In the genomic region with DNA sequence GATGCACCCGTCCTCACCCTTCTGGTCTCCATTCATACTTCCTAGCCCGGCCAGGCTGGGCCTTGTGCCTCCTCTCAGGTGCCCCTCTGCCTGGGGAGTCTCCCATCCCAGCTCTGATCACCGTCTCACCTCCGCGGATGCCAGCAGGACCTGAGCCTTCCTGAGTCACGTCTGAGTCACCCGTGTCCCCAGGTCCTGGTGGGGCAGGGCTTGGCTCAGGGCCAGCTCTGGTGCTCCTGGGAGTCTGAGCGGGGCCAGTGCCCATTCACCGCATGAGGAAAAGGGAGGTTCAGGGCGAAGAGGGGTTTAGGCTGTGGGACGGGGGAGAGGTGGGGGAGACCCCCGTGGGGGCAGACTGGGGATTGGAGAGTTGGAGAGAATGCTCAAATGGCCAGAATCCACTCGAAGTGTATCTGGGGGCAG, we compare ENCODE assay signal across 8 cellular contexts. TPM values are rescaled to one million over a fixed set of nuclear protein-coding genes. Genes with fewer than 3 reads are reported as not detected.
A peak's percentile ranks its signal among the peaks of the same experiment; 100 is the strongest.
DNase-seq lines count a peak whose midpoint lies in the region; TF ChIP-seq lines count a peak whose summit lies in the region.

No MANE protein-coding gene starts in this region.

- dilution Hi-C loops in mammary epithelial cell (cut with HindIII; ENCODE audit: low sequenced_read_pairs) = no loop called here

- in situ Hi-C loops in mammary epithelial cell (cut with MboI; ENCODE audit: low sequenced_read_pairs in 2 of 2) = no loop called here

- no peaks in the 10 kb centered on the region for H3K9me3 ChIP-seq in mammary epithelial cell (replicated peaks; ENCODE audit: insufficient read depth, low read length)

- peak overlapping the region; percentile 73 for H3K4me2 ChIP-seq in mammary epithelial cell (ENCODE audit: insufficient read depth, low read depth, low read length)

- H4K20me1 ChIP-seq in mammary epithelial cell (ENCODE audit: insufficient read depth, low read length) = no peaks in the 10 kb centered on the region

- 10% methylated on average over 10 of the region's 13 CpGs for WGBS in mammary epithelial cell (ENCODE audit: low coverage, missing lambda C conversion rate)
- WGBS in lower leg skin, 2 donors = 5 to 9% methylated on average over 12 to 13 of the region's 13 CpGs

- no peaks in the 10 kb centered on the region for H3K27me3 ChIP-seq in mammary epithelial cell (ENCODE audit: insufficient read depth, low read length)

- peak overlapping the region; percentile 81 for H2AFZ ChIP-seq in mammary epithelial cell (ENCODE audit: low read depth, low read length)

- DNase-seq in NCI-H1417 (lab: John Stamatoyannopoulos, UW) (peak in 2 of 3 experiments; percentile 36 to 41), NCI-H1417 treated with DMSO at 0.1 percent for 48 hours (lab: John Stamatoyannopoulos, UW) (no peak), T-helper 22 cell (ENCODE audit: low read depth) (peak; percentile 55), mammary epithelial cell (peak; percentile 84), lower leg skin (ENCODE audit: low spot score in 2 of 2) (peak; percentile 64 to 93), NCI-H2081 treated with DMSO at 0.1 percent for 48 hours (lab: John Stamatoyannopoulos, UW) (no peak), NCI-H128 (lab: John Stamatoyannopoulos, UW; ENCODE audit: unreplicated experiment) (no peak)
- DNase-seq in stimulated activated CD8-positive, alpha-beta memory T cell treated with anti-CD3 and anti-CD28 coated beads, Interleukin-4, amount 100 ng/mL, for 1 hour (ENCODE audit: low read depth in 2 of 2, low spot score in 1 of 2) = peak; percentile 17 to 25

- TF ChIP-seq POLR2A in lower leg skin (IDR thresholded peaks at IDR 0.05) = no peak

- H3K27ac ChIP-seq in mammary epithelial cell (ENCODE audit: insufficient read depth, low read depth, low read length) = no peak overlapping the region

- H3K36me3 ChIP-seq in mammary epithelial cell (ENCODE audit: insufficient read depth, low read length) = no peaks in the 10 kb centered on the region

- no peak for TF ChIP-seq CTCF in mammary epithelial cell (conservative IDR thresholded peaks at IDR 0.05 in 1 of 2, IDR thresholded peaks at IDR 0.05 in 1 of 2; ENCODE audit: extremely low read depth in 1 of 2, insufficient read depth in 1 of 2, low read depth in 1 of 2, low read length in 2 of 2)
- no peak for TF ChIP-seq CTCF in lower leg skin (IDR thresholded peaks at IDR 0.05)

- H3K9ac ChIP-seq in mammary epithelial cell (ENCODE audit: insufficient read depth, low read length) = no peak overlapping the region

- H3K79me2 ChIP-seq in mammary epithelial cell (ENCODE audit: insufficient read depth, low read length) = no peaks in the 10 kb centered on the region

- no TSS peak for BruUV-seq in mammary epithelial cell (replicated peaks; lab: Mats Ljungman, UMichigan)

- peak overlapping the region; percentile 48 to 67 (median 51) for H3K4me3 ChIP-seq in mammary epithelial cell (replicated peaks in 1 of 3; ENCODE audit: insufficient read depth in 1 of 3, low read depth in 2 of 3, low read length in 3 of 3)
- peak overlapping the region; percentile 15 for H3K4me3 ChIP-seq in lower leg skin (ENCODE audit: low read depth, poor library complexity, severe bottlenecking)

- H3K4me1 ChIP-seq in mammary epithelial cell (ENCODE audit: insufficient read depth, low read length) = peaks cover 16% of the 10 kb centered on the region

- intact Hi-C loops in mammary epithelial cell (cut with micrococcal nuclease) (loop anchor here (1.0 to 5.0 kb wide), 2 partner anchors 36 to 204 kb away; partner anchors contain the start of gene UQCR11), lower leg skin (cut with DNase I; ENCODE audit: low total_unique reads) (loop anchor here (10.0 kb wide), 1 partner anchor 137 kb away; no protein-coding TSS in a partner anchor)

- CTCF ChIA-PET in mammary epithelial cell (lab: Charles Lee; ENCODE audit: low non-redundant PET) = no interaction called here

RNA-seq across cellular contexts. Expression of gene ATP8B3, which starts 0.6 kb away (rescaled TPM):
- total RNA-seq in mammary epithelial cell (1 to 10 TPM; 1.0 to 2.7 TPM), lower leg skin (1 to 10 TPM in 1 of 4 donors, under 1 TPM in 3; 0.30 to 1.2 (median 0.66) TPM)
- 5.3 TPM for polyA plus RNA-seq in mammary epithelial cell
- polyA minus RNA-seq in mammary epithelial cell = 10.5 TPM

RNA-seq across cellular contexts. Expression of gene REXO1, which starts 36.8 kb away (rescaled TPM):
- total RNA-seq in mammary epithelial cell (10 to 100 TPM; 11.3 to 41.0 TPM), lower leg skin (10 to 100 TPM; 32.9 to 51.1 (median 41.2) TPM)
- polyA plus RNA-seq in mammary epithelial cell = 22.4 TPM
- 29.8 TPM for polyA minus RNA-seq in mammary epithelial cell

RNA-seq across cellular contexts. Expression of gene KLF16, which starts 51.9 kb away (rescaled TPM):
- total RNA-seq in mammary epithelial cell (10 to 100 TPM; 13.7 to 56.2 TPM), lower leg skin (10 to 100 TPM in 3 of 4 donors, 1 to 10 TPM in 1; 9.0 to 16.2 (median 13.5) TPM)
- 11.9 TPM for polyA plus RNA-seq in mammary epithelial cell
- 11.0 TPM for polyA minus RNA-seq in mammary epithelial cell

RNA-seq across cellular contexts. Expression of gene ONECUT3, which starts 58.2 kb away (rescaled TPM):
- under 1 TPM in 1 of 2 donors, not detected in 1; 0.09 TPM for total RNA-seq in mammary epithelial cell
- polyA plus RNA-seq in mammary epithelial cell = 0.01 TPM
- not detected for polyA minus RNA-seq in mammary epithelial cell
- total RNA-seq in lower leg skin = not detected

Comparison
In these comparisons a context has a peak if more than half of its experiments do, and no peak if none do; other contexts are left out.
1. DNase-seq: peak in NCI-H1417 (2 of 3), T-helper 22 cell (single experiment), mammary epithelial cell (single experiment), lower leg skin (2 of 2) and stimulated activated CD8-positive, alpha-beta memory T cell treated with anti-CD3 and anti-CD28 coated beads, Interleukin-4, amount 100 ng/mL, for 1 hour (2 of 2); none in NCI-H1417 treated with DMSO at 0.1 percent for 48 hours (single experiment), NCI-H2081 treated with DMSO at 0.1 percent for 48 hours (single experiment) and NCI-H128 (single experiment).